In genomic region chr1:32741067-32741416, GRCh38 we compare ENCODE assay signal across 11 cellular contexts. TPM values are rescaled to one million over a fixed set of nuclear protein-coding genes. Genes with fewer than 3 reads are reported as not detected.
DNase-seq lines count a peak whose midpoint lies in the region; ATAC-seq, FAIRE-seq and TF ChIP-seq lines count a peak whose summit lies in the region.
"Had no signal": no experiment of that assay in that cellular context is flagged by ENCODE, and none has a peak within 500 bp of the region (broad histone marks: within the 10 kb centered on the region; RNA-seq: fewer than 3 reads in every experiment).

No MANE protein-coding gene starts in this region.

- H3K9ac ChIP-seq in SK-N-MC (ENCODE audit: insufficient read length): peak overlapping the region; percentile 62

- peak overlapping the region; percentile 71 for H3K4me3 Mint-ChIP-seq in CD8-positive, alpha-beta T cell

- DNase-seq in CD8-positive, alpha-beta T cell: no peak
- DNase-seq in SK-N-MC (ENCODE audit: low read depth, low spot score) (no peak), fibroblast of mammary gland (ENCODE audit: low read depth) (no peak), ovary (peak in 1 of 5 donors; percentile 44), NCI-H1048 (lab: John Stamatoyannopoulos, UW) (no peak), GM12892 (ENCODE audit: insufficient read length) (no peak), CD1c-positive myeloid dendritic cell (ENCODE audit: extremely low spot score) (no peak), hypothalamus (lab: John Stamatoyannopoulos, UW) (no peak)
- DNase-seq: NCI-H2107; stimulated activated naive CD4-positive, alpha-beta T cell treated with Interleukin-2 at 50 U/mL for 16 hours had no signal

- no peak overlapping the region for H3K27ac Mint-ChIP-seq in CD8-positive, alpha-beta T cell

- WGBS in ovary, 3 donors: 24 to 27% (median 27%) methylated on average over 10 of the region's 10 CpGs

- no peak for TF ChIP-seq CTCF in CD8-positive, alpha-beta T cell (IDR thresholded peaks at IDR 0.05)
- TF ChIP-seq CTCF in fibroblast of mammary gland (conservative IDR thresholded peaks at IDR 0.05; ENCODE audit: control insufficient read depth, insufficient read depth, low read depth, low read length) (no peak), ovary (IDR thresholded peaks at IDR 0.05) (no peak)

- POLR2A ChIA-PET in CD8-positive, alpha-beta T cell (lab: Charles Lee): no interaction called here

- peaks cover 3% of the 10 kb centered on the region for H3K4me1 ChIP-seq in CD8-positive, alpha-beta T cell (ENCODE audit: insufficient read depth, low read length)
- H3K4me1 ChIP-seq in ovary (ENCODE audit: insufficient read depth): no peaks in the 10 kb centered on the region

- no peak for TF ChIP-seq EP300 in ovary (IDR thresholded peaks at IDR 0.05)

- no peak overlapping the region for H3K4me3 ChIP-seq in CD8-positive, alpha-beta T cell (ENCODE audit: low read depth, low read length)
- peak overlapping the region; percentile 81 for H3K4me3 ChIP-seq in SK-N-MC
- peak overlapping the region; percentile 51 for H3K4me3 ChIP-seq in fibroblast of mammary gland (ENCODE audit: control insufficient read depth, low read depth, low read length)
- H3K4me3 ChIP-seq in ovary: peak overlapping the region; percentile 60

- no peak for FAIRE-seq in GM12892 (lab: Jason Lieb, UNC)
- FAIRE-seq: endometrium had no signal

- H3K9me3 ChIP-seq in CD8-positive, alpha-beta T cell (ENCODE audit: low read length): no peaks in the 10 kb centered on the region
- no peaks in the 10 kb centered on the region for H3K9me3 ChIP-seq in SK-N-MC (ENCODE audit: low read depth, low read length)
- no peaks in the 10 kb centered on the region for H3K9me3 ChIP-seq in ovary

- CTCF ChIA-PET in CD8-positive, alpha-beta T cell (lab: Charles Lee): no interaction called here

- H3K27me3 Mint-ChIP-seq in CD8-positive, alpha-beta T cell (ENCODE audit: low read depth): peaks cover 9% of the 10 kb centered on the region

- no peaks in the 10 kb centered on the region for H3K9me3 Mint-ChIP-seq in CD8-positive, alpha-beta T cell

- intact Hi-C loops in CD8-positive, alpha-beta T cell (cut with DNase I, micrococcal nuclease): no loop called here
- intact Hi-C loops in ovary (cut with DNase I): no loop called here

- TF ChIP-seq POLR2A in ovary (IDR thresholded peaks at IDR 0.05) (no peak), GM12892 (IDR thresholded peaks at IDR 0.05; ENCODE audit: low read depth, low read length) (no peak)

- H3K27me3 ChIP-seq in CD8-positive, alpha-beta T cell (ENCODE audit: insufficient read depth, low read length): peaks cover 6% of the 10 kb centered on the region
- H3K27me3 ChIP-seq in ovary: no peaks in the 10 kb centered on the region

- H3K27ac ChIP-seq in CD8-positive, alpha-beta T cell (ENCODE audit: low read depth, low read length): no peak overlapping the region
- no peak overlapping the region for H3K27ac ChIP-seq in SK-N-MC
- H3K27ac ChIP-seq in ovary: peak overlapping the region; percentile 75 to 96

- no peak for ATAC-seq in CD8-positive, alpha-beta T cell

- H3K36me3 ChIP-seq in CD8-positive, alpha-beta T cell (ENCODE audit: insufficient read depth, low read length): no peaks in the 10 kb centered on the region
- H3K36me3 ChIP-seq in SK-N-MC (ENCODE audit: insufficient read depth, low read length) (no peaks in the 10 kb centered on the region), ovary (no peaks in the 10 kb centered on the region)

- peaks cover 6% of the 10 kb centered on the region for H3K4me1 Mint-ChIP-seq in CD8-positive, alpha-beta T cell (ENCODE audit: low read depth)

- no peaks in the 10 kb centered on the region for H3K36me3 Mint-ChIP-seq in CD8-positive, alpha-beta T cell

RNA-seq across cellular contexts. Expression of gene SYNC, which starts 38.5 kb away (rescaled TPM):
- total RNA-seq in CD8-positive, alpha-beta T cell: not detected
- 10 to 100 TPM in 3 of 7 donors, 1 to 10 TPM in 4; 3.2 to 13.5 (median 9.8) TPM for total RNA-seq in ovary
- polyA plus RNA-seq in ovary: 10 to 100 TPM in 1 of 2 donors, 1 to 10 TPM in 1; 3.0 to 10.6 TPM
- not detected for polyA plus RNA-seq in GM12892 (2012; ENCODE audit: missing spikeins)

Comparison
In these comparisons a context has a peak if more than half of its experiments do, and no peak if none do; other contexts are left out.
1. H3K27ac ChIP-seq: peak in ovary (2 of 2); none in CD8-positive, alpha-beta T cell (single experiment) and SK-N-MC (single experiment).
2. RNA of gene SYNC, which starts 38.5 kb away (total RNA-seq): 3.2 to 13.5 TPM in ovary; not detected in CD8-positive, alpha-beta T cell; every median in the first group is over 4 times any median in the second.